ENCODE assay signal across 1 cellular context in the genomic region with DNA sequence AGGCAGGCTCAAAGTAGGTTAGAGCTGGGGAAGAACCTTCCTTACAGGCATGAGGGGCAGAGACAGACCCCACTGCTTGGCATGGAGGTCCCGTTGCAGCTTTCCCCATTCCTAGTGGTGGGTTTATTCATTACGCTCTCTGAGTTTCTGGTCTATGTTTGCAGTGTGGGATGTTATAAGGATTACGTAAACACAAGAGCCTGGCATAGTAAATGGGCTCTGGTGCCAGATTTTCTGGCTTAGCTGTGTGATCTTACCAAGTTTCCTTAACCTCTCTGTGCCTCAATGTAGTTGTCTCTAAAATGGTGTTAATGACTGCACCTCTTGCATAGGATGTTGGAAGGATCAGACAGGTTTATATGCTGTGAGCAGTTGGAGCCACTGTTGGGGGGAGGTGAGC.
TF ChIP-seq lines count a peak whose summit lies in the region.

No MANE protein-coding gene starts in this region.

TF ChIP-seq in HCT116, 20 proteins besides CTCF, POLR2A, EP300 and RAD21 (continued from another document):
- TF ChIP-seq, protein P1, sequence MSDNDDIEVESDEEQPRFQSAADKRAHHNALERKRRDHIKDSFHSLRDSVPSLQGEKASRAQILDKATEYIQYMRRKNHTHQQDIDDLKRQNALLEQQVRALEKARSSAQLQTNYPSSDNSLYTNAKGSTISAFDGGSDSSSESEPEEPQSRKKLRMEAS (IDR thresholded peaks at IDR 0.05): no peak
- TF ChIP-seq SP1 (IDR thresholded peaks at IDR 0.05; ENCODE audit: low read depth): no peak
TF ChIP-seq in HCT116: peak in this region for 0.
